In the genomic region with DNA sequence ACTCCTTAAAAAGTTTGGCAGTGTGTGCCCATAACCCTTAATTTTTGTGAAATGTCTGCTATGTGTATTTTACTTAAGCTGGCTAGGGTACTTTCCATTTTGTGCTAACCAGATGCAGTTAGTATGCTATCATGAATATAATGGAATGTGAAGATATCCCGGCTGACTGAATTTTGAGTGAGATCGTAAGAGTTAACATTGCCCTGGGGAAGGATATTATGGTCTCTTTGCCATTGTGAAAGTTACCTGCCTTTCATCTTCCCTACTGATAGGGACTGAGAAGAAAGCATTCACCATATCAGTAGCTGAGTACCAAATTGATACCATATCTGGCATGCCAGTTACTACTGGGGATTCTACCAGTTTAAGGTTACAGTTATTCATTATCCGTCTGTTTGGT, we compare ENCODE assay signal across 10 cellular contexts.
"Had no signal": no experiment of that assay in that cellular context is flagged by ENCODE, and none has a peak within 500 bp of the region (broad histone marks: within the 10 kb centered on the region; RNA-seq: fewer than 3 reads in every experiment).

No MANE protein-coding gene starts in this region.

- H3K9me3 Mint-ChIP-seq: HFFc6, IgD-negative memory B cell had no signal

- H3K4me3 Mint-ChIP-seq: HFFc6, IgD-negative memory B cell had no signal

- ATAC-seq: HCT116, HepG2 had no signal

- H2AFZ ChIP-seq: GM23248 had no signal

- H3K9ac ChIP-seq: GM23248 had no signal

- H3K4me3 ChIP-seq: GM23248, HAP-1 had no signal

- DNase-seq: GM23248, GOT3, H7, HFFc6, KBM-7 had no signal

- H3K27me3 Mint-ChIP-seq: IgD-negative memory B cell had no signal

- H3K27ac ChIP-seq: GM23248, HL-60 had no signal

- H3K36me3 ChIP-seq: HAP-1 had no signal

- H3K27ac Mint-ChIP-seq: HFFc6 had no signal

- H3K9me3 ChIP-seq: HAP-1 had no signal
